14 cellular contexts compared by ENCODE assay signal in genomic region chr11:102457865-102458264, GRCh38. TPM values are rescaled to one million over a fixed set of nuclear protein-coding genes. Genes with fewer than 3 reads are reported as not detected.
DNase-seq lines count a peak whose midpoint lies in the region; TF ChIP-seq lines count a peak whose summit lies in the region.
"Had no signal": no experiment of that assay in that cellular context is flagged by ENCODE, and none has a peak within 500 bp of the region (broad histone marks: within the 10 kb centered on the region; RNA-seq: fewer than 3 reads in every experiment).

No MANE protein-coding gene starts in this region.

- peaks cover 5% of the 10 kb centered on the region for H3K36me3 Mint-ChIP-seq in T-helper 1 cell treated with Interleukin-12 subunit alpha and Interleukin-12 subunit beta and Interleukin-4 antibody, amounts not matched to agents 30 μg/mL and 1 μg/mL, for 36 hours (ENCODE audit: low read depth)
- H3K36me3 Mint-ChIP-seq in brain, result no peaks in the 10 kb centered on the region
- H3K36me3 Mint-ChIP-seq: WTC11 had no signal

- H3K9me3 Mint-ChIP-seq in T-helper 1 cell treated with Interleukin-12 subunit alpha and Interleukin-12 subunit beta and Interleukin-4 antibody, amounts not matched to agents 30 μg/mL and 1 μg/mL, for 36 hours, result no peaks in the 10 kb centered on the region
- no peaks in the 10 kb centered on the region for H3K9me3 Mint-ChIP-seq in brain
- H3K9me3 Mint-ChIP-seq: WTC11 had no signal

- peak overlapping the region; percentile 6 for H3K27ac Mint-ChIP-seq in T-helper 1 cell treated with Interleukin-12 subunit alpha and Interleukin-12 subunit beta and Interleukin-4 antibody, amounts not matched to agents 30 μg/mL and 1 μg/mL, for 36 hours
- peak overlapping the region in 4 of 5 experiments; percentile 5 to 94 (median 82) for H3K27ac Mint-ChIP-seq in brain
- H3K27ac Mint-ChIP-seq: WTC11 had no signal

- no peak for DNase-seq in T-helper 1 cell
- DNase-seq in DMS153 treated with DMSO at 0.1 percent for 48 hours (lab: John Stamatoyannopoulos, UW; ENCODE audit: unreplicated experiment), result peak; percentile 20
- DNase-seq in NCI-H446 treated with DMSO at 0.1 percent for 48 hours (lab: John Stamatoyannopoulos, UW), result peak; percentile 24
- DNase-seq in NCI-H510A treated with DMSO at 0.1 percent for 48 hours (lab: John Stamatoyannopoulos, UW), result no peak
- DNase-seq in hypothalamus (lab: John Stamatoyannopoulos, UW), result no peak
- DNase-seq in NCI-H1694 treated with DMSO at 0.1 percent for 48 hours (lab: John Stamatoyannopoulos, UW), result no peak
- DNase-seq: Caco-2; NCI-H2171 treated with DMSO at 0.1 percent for 48 hours; right cardiac atrium; stimulated activated CD4-positive, alpha-beta T cell treated with anti-CD3 and anti-CD28 coated beads, Interleukin-1b, Interleukin-23, amount 100 ng/mL, for 48 hours; testis had no signal

- peaks cover 67% of the 10 kb centered on the region for H3K4me1 Mint-ChIP-seq in T-helper 1 cell treated with Interleukin-12 subunit alpha and Interleukin-12 subunit beta and Interleukin-4 antibody, amounts not matched to agents 30 μg/mL and 1 μg/mL, for 36 hours (ENCODE audit: low read depth)
- peaks cover 86% of the 10 kb centered on the region for H3K4me1 Mint-ChIP-seq in brain

- H3K4me3 Mint-ChIP-seq in T-helper 1 cell treated with Interleukin-12 subunit alpha and Interleukin-12 subunit beta and Interleukin-4 antibody, amounts not matched to agents 30 μg/mL and 1 μg/mL, for 36 hours, result no peak overlapping the region
- peak overlapping the region in 4 of 5 experiments; percentile 18 to 72 (median 35) for H3K4me3 Mint-ChIP-seq in brain
- H3K4me3 Mint-ChIP-seq: WTC11 had no signal

- no peak for TF ChIP-seq CTCF in brain (conservative IDR thresholded peaks at IDR 0.05)

- no peaks in the 10 kb centered on the region for H3K27me3 Mint-ChIP-seq in T-helper 1 cell treated with Interleukin-12 subunit alpha and Interleukin-12 subunit beta and Interleukin-4 antibody, amounts not matched to agents 30 μg/mL and 1 μg/mL, for 36 hours (ENCODE audit: low read depth)
- H3K27me3 Mint-ChIP-seq in brain, result peaks cover 6% of the 10 kb centered on the region

RNA-seq across cellular contexts. Expression of gene TMEM123, which starts 5.3 kb away (rescaled TPM):
- polyA plus RNA-seq in brain (ENCODE audit: insufficient read depth, low read depth, low replicate concordance), result 70.0 TPM

Comparison
In these comparisons a context has a peak if more than half of its experiments do, and no peak if none do; other contexts are left out.
1. DNase-seq: peak in DMS153 treated with DMSO at 0.1 percent for 48 hours (single experiment) and NCI-H446 treated with DMSO at 0.1 percent for 48 hours (single experiment); none in T-helper 1 cell (0 of 5), NCI-H510A treated with DMSO at 0.1 percent for 48 hours (single experiment), hypothalamus (0 of 51) and NCI-H1694 treated with DMSO at 0.1 percent for 48 hours (single experiment).